ENCODE assay signal across 20 cellular contexts in genomic region chr1:89121641-89122040, GRCh38. TPM values are rescaled to one million over a fixed set of nuclear protein-coding genes. Genes with fewer than 3 reads are reported as not detected.
DNase-seq lines count a peak whose midpoint lies in the region; ATAC-seq and TF ChIP-seq lines count a peak whose summit lies in the region.
"Had no signal": no experiment of that assay in that cellular context is flagged by ENCODE, and none has a peak within 500 bp of the region (broad histone marks: within the 10 kb centered on the region; RNA-seq: fewer than 3 reads in every experiment).

No MANE protein-coding gene starts in this region.

- H3K4me1 Mint-ChIP-seq in activated T-cell treated with anti-CD3 and anti-CD28 coated beads, Interleukin-2, amount 50 U/mL, for 24 hours (ENCODE audit: low read depth) = peaks cover 39% of the 10 kb centered on the region
- peaks cover 36 to 50% (median 44%) of the 10 kb centered on the region in 3 donors for H3K4me1 Mint-ChIP-seq in CD8-positive, alpha-beta memory T cell
- peaks cover 38% of the 10 kb centered on the region for H3K4me1 Mint-ChIP-seq in activated naive CD8-positive, alpha-beta T cell treated with anti-CD3 and anti-CD28 coated beads for 36 hours
- peaks cover 25% of the 10 kb centered on the region for H3K4me1 Mint-ChIP-seq in stimulated activated effector memory CD8-positive, alpha-beta T cell treated with anti-CD3 and anti-CD28 coated beads, Interleukin-12 subunit alpha, Interleukin-12 subunit beta, amount 100 ng/mL, for 72 hours

- peaks cover 54% of the 10 kb centered on the region for H3K36me3 Mint-ChIP-seq in activated T-cell treated with anti-CD3 and anti-CD28 coated beads, Interleukin-2, amount 50 U/mL, for 24 hours (ENCODE audit: low read depth)
- H3K36me3 Mint-ChIP-seq in CD8-positive, alpha-beta memory T cell = peaks cover 5 to 48% (median 11%) of the 10 kb centered on the region in 3 donors
- H3K36me3 Mint-ChIP-seq in activated naive CD8-positive, alpha-beta T cell treated with anti-CD3 and anti-CD28 coated beads for 36 hours = peaks cover 42% of the 10 kb centered on the region
- peaks cover 6% of the 10 kb centered on the region for H3K36me3 Mint-ChIP-seq in stimulated activated effector memory CD8-positive, alpha-beta T cell treated with anti-CD3 and anti-CD28 coated beads, Interleukin-12 subunit alpha, Interleukin-12 subunit beta, amount 100 ng/mL, for 72 hours

- H3K4me3 Mint-ChIP-seq in activated T-cell treated with anti-CD3 and anti-CD28 coated beads, Interleukin-2, amount 50 U/mL, for 24 hours = peak overlapping the region; percentile 37
- H3K4me3 Mint-ChIP-seq in CD8-positive, alpha-beta memory T cell = peak overlapping the region in 5 of 7 donors; percentile 14 to 100 (median 65)
- peak overlapping the region; percentile 37 for H3K4me3 Mint-ChIP-seq in activated naive CD8-positive, alpha-beta T cell treated with anti-CD3 and anti-CD28 coated beads for 36 hours
- peak overlapping the region; percentile 83 for H3K4me3 Mint-ChIP-seq in stimulated activated effector memory CD8-positive, alpha-beta T cell treated with anti-CD3 and anti-CD28 coated beads, Interleukin-12 subunit alpha, Interleukin-12 subunit beta, amount 100 ng/mL, for 72 hours

- H3K36me3 ChIP-seq in CD8-positive, alpha-beta memory T cell (ENCODE audit: insufficient read depth, low read length) = peaks cover 34% of the 10 kb centered on the region
- no peaks in the 10 kb centered on the region for H3K36me3 ChIP-seq in brain microvascular endothelial cell (replicated peaks)
- H3K36me3 ChIP-seq: HAP-1 had no signal

- no peaks in the 10 kb centered on the region for H3K27me3 Mint-ChIP-seq in activated T-cell treated with anti-CD3 and anti-CD28 coated beads, Interleukin-2, amount 50 U/mL, for 24 hours
- H3K27me3 Mint-ChIP-seq in CD8-positive, alpha-beta memory T cell = no peaks in the 10 kb centered on the region
- no peaks in the 10 kb centered on the region for H3K27me3 Mint-ChIP-seq in activated naive CD8-positive, alpha-beta T cell treated with anti-CD3 and anti-CD28 coated beads for 36 hours

- peaks cover 29% of the 10 kb centered on the region for H3K4me1 ChIP-seq in CD8-positive, alpha-beta memory T cell (ENCODE audit: insufficient read depth, low read length)
- H3K4me1 ChIP-seq: HAP-1 had no signal

- POLR2A ChIA-PET in CD8-positive, alpha-beta memory T cell (lab: Charles Lee) = no interaction called here

- ATAC-seq in stimulated activated effector memory CD8-positive, alpha-beta T cell treated with anti-CD3 and anti-CD28 coated beads, Interleukin-12 subunit alpha, Interleukin-12 subunit beta, amount 100 ng/mL, for 72 hours = no peak

- DNase-seq in activated T-cell treated with anti-CD3 and anti-CD28 coated beads, Interleukin-2, amount 50 U/mL, for 24 hours = no peak
- DNase-seq in activated T-cell treated with anti-CD3 and anti-CD28 coated beads for 4 hours = no peak
- no peak for DNase-seq in CD8-positive, alpha-beta memory T cell
- no peak for DNase-seq in activated naive CD8-positive, alpha-beta T cell treated with anti-CD3 and anti-CD28 coated beads for 36 hours
- no peak for DNase-seq in stimulated activated effector memory CD8-positive, alpha-beta T cell treated with anti-CD3 and anti-CD28 coated beads, Interleukin-12 subunit alpha, Interleukin-12 subunit beta, amount 100 ng/mL, for 72 hours (ENCODE audit: low spot score in 2 of 2)
- no peak for DNase-seq in brain microvascular endothelial cell
- no peak for DNase-seq in AG20443 (ENCODE audit: low spot score)
- DNase-seq: AML-193, DMS79, IMR-90, Kasumi-1, MM.1S, NCI-H1105, NCI-H1694, NCI-H2107, NCI-H226, NCI-H526, SHP77 had no signal

- no peaks in the 10 kb centered on the region for H3K9me3 ChIP-seq in CD8-positive, alpha-beta memory T cell (ENCODE audit: low read length)
- H3K9me3 ChIP-seq: HAP-1 had no signal

- no peak overlapping the region for H3K27ac ChIP-seq in CD8-positive, alpha-beta memory T cell (ENCODE audit: low read depth, low read length)
- no peak overlapping the region for H3K27ac ChIP-seq in brain microvascular endothelial cell

- in situ Hi-C loops in brain microvascular endothelial cell (cut with HindIII; ENCODE audit: low pct_ligation_motif_present, low sequenced_read_pairs) = no loop called here

- CTCF ChIA-PET in CD8-positive, alpha-beta memory T cell (lab: Charles Lee) = no interaction called here

- H3K27me3 ChIP-seq in CD8-positive, alpha-beta memory T cell (ENCODE audit: insufficient read depth, low read length, poor library complexity, severe bottlenecking) = no peaks in the 10 kb centered on the region
- H3K27me3 ChIP-seq in brain microvascular endothelial cell (replicated peaks) = no peaks in the 10 kb centered on the region

- no peaks in the 10 kb centered on the region for H3K9me3 Mint-ChIP-seq in activated T-cell treated with anti-CD3 and anti-CD28 coated beads, Interleukin-2, amount 50 U/mL, for 24 hours
- no peaks in the 10 kb centered on the region for H3K9me3 Mint-ChIP-seq in CD8-positive, alpha-beta memory T cell
- H3K9me3 Mint-ChIP-seq in activated naive CD8-positive, alpha-beta T cell treated with anti-CD3 and anti-CD28 coated beads for 36 hours = no peaks in the 10 kb centered on the region
- H3K9me3 Mint-ChIP-seq in stimulated activated effector memory CD8-positive, alpha-beta T cell treated with anti-CD3 and anti-CD28 coated beads, Interleukin-12 subunit alpha, Interleukin-12 subunit beta, amount 100 ng/mL, for 72 hours = no peaks in the 10 kb centered on the region

- TF ChIP-seq CTCF in brain microvascular endothelial cell (IDR thresholded peaks at IDR 0.05; ENCODE audit: low read depth, low read length, missing control alignments) = no peak

- no peak overlapping the region for H3K4me3 ChIP-seq in CD8-positive, alpha-beta memory T cell (ENCODE audit: low read length)
- H3K4me3 ChIP-seq in brain microvascular endothelial cell (ENCODE audit: low read depth, low read length) = no peak overlapping the region
- H3K4me3 ChIP-seq: HAP-1 had no signal

- peak overlapping the region; percentile 70 for H3K27ac Mint-ChIP-seq in activated T-cell treated with anti-CD3 and anti-CD28 coated beads, Interleukin-2, amount 50 U/mL, for 24 hours
- peak overlapping the region in 3 of 8 donors; percentile 43 to 92 (median 76) for H3K27ac Mint-ChIP-seq in CD8-positive, alpha-beta memory T cell
- peak overlapping the region; percentile 59 for H3K27ac Mint-ChIP-seq in activated naive CD8-positive, alpha-beta T cell treated with anti-CD3 and anti-CD28 coated beads for 36 hours
- H3K27ac Mint-ChIP-seq in stimulated activated effector memory CD8-positive, alpha-beta T cell treated with anti-CD3 and anti-CD28 coated beads, Interleukin-12 subunit alpha, Interleukin-12 subunit beta, amount 100 ng/mL, for 72 hours = no peak overlapping the region

RNA-seq across cellular contexts. Expression of gene GBP2, which starts 4.3 kb away (rescaled TPM):
- 100 to 1,000 TPM; 155 to 165 TPM for total RNA-seq in CD8-positive, alpha-beta memory T cell
- 148 TPM for polyA plus RNA-seq in CD8-positive, alpha-beta memory T cell
- 100 to 1,000 TPM; 153 to 157 TPM for total RNA-seq in activated naive CD8-positive, alpha-beta T cell treated with anti-CD3 and anti-CD28 coated beads for 36 hours

RNA-seq across cellular contexts. Expression of gene GBP7, which starts 54.2 kb away (rescaled TPM):
- under 1 TPM; 0.09 to 0.13 TPM for total RNA-seq in CD8-positive, alpha-beta memory T cell
- polyA plus RNA-seq in CD8-positive, alpha-beta memory T cell = not detected
- total RNA-seq in activated naive CD8-positive, alpha-beta T cell treated with anti-CD3 and anti-CD28 coated beads for 36 hours = under 1 TPM; 0.10 to 0.36 TPM
- total RNA-seq: HT1080, IMR-90 had no signal
- polyA plus RNA-seq: IMR-90 had no signal

RNA-seq across cellular contexts. Expression of gene GBP1, which starts 56.6 kb away (rescaled TPM):
- 10 to 100 TPM; 52.1 to 53.0 TPM for total RNA-seq in CD8-positive, alpha-beta memory T cell
- 77.4 TPM for polyA plus RNA-seq in CD8-positive, alpha-beta memory T cell
- total RNA-seq in activated naive CD8-positive, alpha-beta T cell treated with anti-CD3 and anti-CD28 coated beads for 36 hours = 100 to 1,000 TPM; 141 to 146 TPM
